ENCODE assay signal across 20 cellular contexts in genomic region chr12:52444647-52445595, GRCh38. TPM values are rescaled to one million over a fixed set of nuclear protein-coding genes. Genes with fewer than 3 reads are reported as not detected.
"Had no signal": no experiment of that assay in that cellular context is flagged by ENCODE, and none has a peak within 500 bp of the region (broad histone marks: within the 10 kb centered on the region; RNA-seq: fewer than 3 reads in every experiment).

No MANE protein-coding gene starts in this region.

- H3K36me3 ChIP-seq: neutrophil, upper lobe of left lung had no signal

- H3K4me1 ChIP-seq: upper lobe of left lung had no signal

- DNase-seq: activated CD4-positive, alpha-beta memory T cell treated with anti-CD3 and anti-CD28 coated beads, Interleukin-2, amount 10 ng/mL, durations not matched to agents 7 days and 5 days; activated CD4-positive, alpha-beta T cell treated with anti-CD3 and anti-CD28 coated beads for 36 hours; activated naive CD4-positive, alpha-beta T cell treated with anti-CD3 and anti-CD28 coated beads, Interleukin-2, amount 10 ng/mL, durations not matched to agents 7 days and 5 days; activated T-cell treated with anti-CD3 and anti-CD28 coated beads, Interleukin-2, amount 50 U/mL, for 24 hours; central memory CD4-positive, alpha-beta T cell; cortex of kidney; effector CD4-positive, alpha-beta T cell; islet precursor cell; naive thymus-derived CD8-positive, alpha-beta T cell; stimulated activated CD4-positive, alpha-beta T cell treated with anti-CD3 and anti-CD28 coated beads, Interleukin-15, amount 100 ng/mL, for 24 hours; stimulated activated CD4-positive, alpha-beta T cell treated with anti-CD3 and anti-CD28 coated beads, Interleukin-4, amount 100 ng/mL, for 1 hour; stimulated activated naive CD4-positive, alpha-beta T cell; substantia nigra; T-helper 17 cell; upper lobe of left lung had no signal

- ATAC-seq: activated CD4-positive, alpha-beta T cell treated with anti-CD3 and anti-CD28 coated beads for 36 hours; left lobe of liver; naive thymus-derived CD8-positive, alpha-beta T cell; T-helper 17 cell had no signal

- H3K27me3 ChIP-seq: upper lobe of left lung had no signal

- H3K27ac ChIP-seq: neutrophil, upper lobe of left lung had no signal

- H3K9me3 ChIP-seq: neutrophil, upper lobe of left lung had no signal

- H3K4me3 ChIP-seq: upper lobe of left lung had no signal

RNA-seq across cellular contexts. Expression of gene KRT6B, which starts 7.0 kb away (rescaled TPM):
- total RNA-seq: activated CD4-positive, alpha-beta memory T cell treated with anti-CD3 and anti-CD28 coated beads, Interleukin-2, amount 10 ng/mL, durations not matched to agents 7 days and 5 days; activated CD4-positive, alpha-beta T cell treated with anti-CD3 and anti-CD28 coated beads for 36 hours; left lobe of liver; mucosa of gallbladder; naive thymus-derived CD8-positive, alpha-beta T cell; posterior vena cava; skeletal muscle tissue; T-helper 17 cell had no signal
- polyA plus RNA-seq: naive thymus-derived CD8-positive, alpha-beta T cell had no signal

RNA-seq across cellular contexts. Expression of gene KRT75, which starts 10.8 kb away (rescaled TPM):
- total RNA-seq: activated CD4-positive, alpha-beta memory T cell treated with anti-CD3 and anti-CD28 coated beads, Interleukin-2, amount 10 ng/mL, durations not matched to agents 7 days and 5 days; activated CD4-positive, alpha-beta T cell treated with anti-CD3 and anti-CD28 coated beads for 36 hours; left lobe of liver; mucosa of gallbladder; naive thymus-derived CD8-positive, alpha-beta T cell; posterior vena cava; skeletal muscle tissue; T-helper 17 cell; upper lobe of left lung had no signal
- polyA plus RNA-seq: naive thymus-derived CD8-positive, alpha-beta T cell had no signal

RNA-seq across cellular contexts. Expression of gene KRT6C, which starts 28.7 kb away (rescaled TPM):
- total RNA-seq: activated CD4-positive, alpha-beta memory T cell treated with anti-CD3 and anti-CD28 coated beads, Interleukin-2, amount 10 ng/mL, durations not matched to agents 7 days and 5 days; activated CD4-positive, alpha-beta T cell treated with anti-CD3 and anti-CD28 coated beads for 36 hours; left lobe of liver; mucosa of gallbladder; naive thymus-derived CD8-positive, alpha-beta T cell; posterior vena cava; skeletal muscle tissue; T-helper 17 cell; upper lobe of left lung had no signal
- polyA plus RNA-seq: naive thymus-derived CD8-positive, alpha-beta T cell had no signal

RNA-seq across cellular contexts. Expression of gene KRT82, which starts 38.8 kb away (rescaled TPM):
- total RNA-seq: activated CD4-positive, alpha-beta memory T cell treated with anti-CD3 and anti-CD28 coated beads, Interleukin-2, amount 10 ng/mL, durations not matched to agents 7 days and 5 days; activated CD4-positive, alpha-beta T cell treated with anti-CD3 and anti-CD28 coated beads for 36 hours; left lobe of liver; mucosa of gallbladder; naive thymus-derived CD8-positive, alpha-beta T cell; posterior vena cava; skeletal muscle tissue; T-helper 17 cell; upper lobe of left lung had no signal
- polyA plus RNA-seq: naive thymus-derived CD8-positive, alpha-beta T cell had no signal

RNA-seq across cellular contexts. Expression of gene KRT6A, which starts 48.1 kb away (rescaled TPM):
- total RNA-seq: activated CD4-positive, alpha-beta memory T cell treated with anti-CD3 and anti-CD28 coated beads, Interleukin-2, amount 10 ng/mL, durations not matched to agents 7 days and 5 days; activated CD4-positive, alpha-beta T cell treated with anti-CD3 and anti-CD28 coated beads for 36 hours; left lobe of liver; mucosa of gallbladder; naive thymus-derived CD8-positive, alpha-beta T cell; posterior vena cava; T-helper 17 cell had no signal
- polyA plus RNA-seq: naive thymus-derived CD8-positive, alpha-beta T cell had no signal
